1 cellular context compared by ENCODE assay signal in the genomic region with DNA sequence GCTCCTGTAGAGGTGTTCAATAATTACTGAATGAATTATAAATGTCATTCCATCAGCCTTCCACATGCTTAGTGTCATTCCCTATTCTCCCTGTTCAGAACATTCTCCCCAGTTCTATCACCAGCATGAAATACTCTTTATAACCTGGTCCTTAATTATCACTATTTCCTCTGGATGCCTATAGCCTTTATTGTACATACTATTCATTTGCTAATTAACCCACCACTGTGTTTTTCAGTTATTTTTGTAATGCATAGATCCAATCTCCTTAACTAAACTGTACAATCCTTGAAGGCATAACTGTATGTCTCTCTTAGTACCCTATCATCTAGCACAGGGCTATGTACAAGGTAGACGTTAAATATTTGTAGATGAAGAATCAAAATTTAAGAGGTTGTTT.
TF ChIP-seq lines count a peak whose summit lies in the region.

No MANE protein-coding gene starts in this region.

TF ChIP-seq in GM12878, 131 proteins besides CTCF, POLR2A, EP300 and RAD21 (continued from another document):
- TF ChIP-seq HSF1 (IDR thresholded peaks at IDR 0.05; ENCODE audit: low read depth, low read length) (no peak), RELA (IDR thresholded peaks at IDR 0.05; ENCODE audit: borderline replicate concordance, partially characterized antibody) (no peak), TARDBP (IDR thresholded peaks at IDR 0.05; ENCODE audit: borderline replicate concordance) (no peak)
